ENCODE assay signal across 9 cellular contexts in the genomic region with DNA sequence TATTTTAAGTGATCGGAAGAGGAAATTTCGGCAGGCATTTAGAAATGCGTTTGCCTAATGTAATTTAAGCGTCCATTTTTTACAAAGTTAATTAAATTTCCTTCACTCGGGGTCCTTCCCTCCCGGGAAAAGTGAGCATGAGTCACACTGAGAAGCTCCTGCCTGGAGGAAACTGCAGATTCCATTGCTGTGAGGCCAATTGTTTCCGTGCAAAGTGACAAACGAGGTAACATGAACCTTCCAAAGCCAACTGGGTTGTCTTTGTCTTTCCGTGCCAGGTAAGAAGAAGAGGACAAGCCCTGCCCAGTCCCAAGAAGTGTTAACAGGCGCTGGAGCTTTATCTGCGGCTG.
DNase-seq lines count a peak whose midpoint lies in the region; FAIRE-seq lines count a peak whose summit lies in the region.
"Had no signal": no experiment of that assay in that cellular context is flagged by ENCODE, and none has a peak within 500 bp of the region (broad histone marks: within the 10 kb centered on the region; RNA-seq: fewer than 3 reads in every experiment).

No MANE protein-coding gene starts in this region.

- H3K4me3 ChIP-seq in duodenal mucosa (ENCODE audit: low read depth in 1 of 2, low read length in 2 of 2) (peak overlapping the region; percentile 42 to 54), mesenchymal stem cell (ENCODE audit: insufficient read depth in 1 of 2, low read depth in 1 of 2, low read length in 2 of 2) (peak overlapping the region; percentile 59 to 76)

- FAIRE-seq in urothelium cell line (lab: Jason Lieb, UNC) (no peak), RCC 7860 (lab: Jason Lieb, UNC) (no peak)

- peak overlapping the region in 1 of 2 donors; percentile 15 for H3K9ac ChIP-seq in duodenal mucosa (ENCODE audit: low read depth in 1 of 2, low read length in 2 of 2)
- peak overlapping the region; percentile 80 for H3K9ac ChIP-seq in mesenchymal stem cell (ENCODE audit: low read length)

- H3K23ac ChIP-seq in mesenchymal stem cell (ENCODE audit: low read length in 2 of 2), result no peak overlapping the region

- H2BK15ac ChIP-seq in mesenchymal stem cell (ENCODE audit: low read depth, poor library complexity, severe bottlenecking), result peak overlapping the region; percentile 93

- DNase-seq in NCI-H510A treated with DMSO at 0.1 percent for 48 hours (lab: John Stamatoyannopoulos, UW), result peak; percentile 60
- no peak for DNase-seq in NCI-H510A (lab: John Stamatoyannopoulos, UW)
- peak; percentile 80 for DNase-seq in mesenchymal stem cell
- DNase-seq in urothelium cell line (ENCODE audit: low spot score), result peak; percentile 45
- no peak for DNase-seq in RCC 7860 (ENCODE audit: low spot score)
- DNase-seq in HuH-7.5 (ENCODE audit: low spot score), result no peak
- DNase-seq in cortex of kidney (lab: John Stamatoyannopoulos, UW), result no peak

- H3K36me3 ChIP-seq in duodenal mucosa (ENCODE audit: control insufficient read depth in 1 of 2, insufficient read depth in 2 of 2, low read length in 2 of 2) (no peaks in the 10 kb centered on the region), mesenchymal stem cell (ENCODE audit: control insufficient read depth in 1 of 2, insufficient read depth in 2 of 2, low read depth in 1 of 2, low read length in 2 of 2) (no peaks in the 10 kb centered on the region)

- H3K14ac ChIP-seq in mesenchymal stem cell (ENCODE audit: low read length in 2 of 2), result no peak overlapping the region

- H3K18ac ChIP-seq in mesenchymal stem cell (ENCODE audit: low read depth in 1 of 2, low read length in 2 of 2), result peak overlapping the region; percentile 85 to 92

- peaks cover 0 to 7% of the 10 kb centered on the region in 2 donors for H3K4me1 ChIP-seq in duodenal mucosa (ENCODE audit: control insufficient read depth in 1 of 2, insufficient read depth in 2 of 2, low read length in 2 of 2)
- peaks cover 7% of the 10 kb centered on the region for H3K4me1 ChIP-seq in mesenchymal stem cell (ENCODE audit: control insufficient read depth, insufficient read depth, low read depth, low read length)

- H3K27me3 ChIP-seq in duodenal mucosa (ENCODE audit: control insufficient read depth in 1 of 2, insufficient read depth in 2 of 2, low read length in 2 of 2) (peaks cover 22 to 33% of the 10 kb centered on the region in 2 donors), mesenchymal stem cell (ENCODE audit: control insufficient read depth in 1 of 2, insufficient read depth in 1 of 2, low read length in 2 of 2) (peaks cover 0 to 5% of the 10 kb centered on the region in 2 experiments)

- no peak overlapping the region for H2BK12ac ChIP-seq in mesenchymal stem cell (ENCODE audit: low read length in 2 of 2)

- H2AK5ac ChIP-seq in mesenchymal stem cell (ENCODE audit: low read length, severe bottlenecking), result no peak overlapping the region

- H3K79me1 ChIP-seq in mesenchymal stem cell (replicated peaks; ENCODE audit: low read length, poor library complexity, severe bottlenecking), result no peaks in the 10 kb centered on the region

- WGBS in mesenchymal stem cell, result 2% methylated on average over 9 of the region's 11 CpGs

- H4K8ac ChIP-seq in mesenchymal stem cell (ENCODE audit: low read length), result no peak overlapping the region

- H4K91ac ChIP-seq in mesenchymal stem cell (ENCODE audit: low read length), result no peak overlapping the region

- no peaks in the 10 kb centered on the region for H3K9me3 ChIP-seq in duodenal mucosa (ENCODE audit: control insufficient read depth in 1 of 2, low read length in 2 of 2)
- H3K9me3 ChIP-seq in mesenchymal stem cell (ENCODE audit: control insufficient read depth, low read length), result no peaks in the 10 kb centered on the region

- no peak overlapping the region for H2BK120ac ChIP-seq in mesenchymal stem cell (ENCODE audit: low read depth, low read length)

- H3K27ac ChIP-seq in duodenal mucosa (ENCODE audit: low read depth, low read length), result no peak overlapping the region
- peak overlapping the region; percentile 24 for H3K27ac ChIP-seq in mesenchymal stem cell (ENCODE audit: low read length, poor library complexity, severe bottlenecking)
- H3K27ac ChIP-seq: VCaP had no signal

- no peak overlapping the region for H2BK5ac ChIP-seq in mesenchymal stem cell (ENCODE audit: low read depth, low read length, poor library complexity, severe bottlenecking)

- peak overlapping the region; percentile 74 for H2AFZ ChIP-seq in mesenchymal stem cell (ENCODE audit: low read depth, low read length)

- peak overlapping the region; percentile 76 for H3K4me2 ChIP-seq in mesenchymal stem cell (ENCODE audit: low read length, poor library complexity, severe bottlenecking)

- peak overlapping the region in 1 of 2 experiments; percentile 78 for H3K4ac ChIP-seq in mesenchymal stem cell (ENCODE audit: low read depth in 1 of 2, low read length in 2 of 2)

Comparison
In these comparisons a context has a peak if more than half of its experiments do, and no peak if none do; other contexts are left out.
1. DNase-seq: peak in NCI-H510A treated with DMSO at 0.1 percent for 48 hours (single experiment), mesenchymal stem cell (single experiment) and urothelium cell line (single experiment); none in NCI-H510A (single experiment), RCC 7860 (single experiment), HuH-7.5 (single experiment) and cortex of kidney (single experiment).